21 cellular contexts compared by ENCODE assay signal in the genomic region with DNA sequence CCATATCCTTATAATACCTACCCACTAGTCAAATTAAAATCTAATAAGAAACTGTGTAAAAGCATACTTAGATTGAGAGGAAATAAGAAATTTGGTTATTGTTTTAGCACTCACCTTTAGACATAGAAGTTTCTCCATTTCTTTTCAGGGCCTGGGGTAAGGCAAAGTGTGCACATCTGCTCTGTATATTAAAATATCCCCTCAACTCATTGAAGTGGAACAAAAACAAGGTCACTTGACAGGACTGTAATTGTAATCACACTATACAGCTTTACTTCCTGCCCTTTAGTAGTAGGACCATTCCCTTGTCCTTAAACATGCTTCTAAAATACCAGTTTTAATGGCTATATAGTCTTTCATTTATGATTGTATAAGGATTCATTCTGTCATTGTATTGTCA. TPM values are rescaled to one million over a fixed set of nuclear protein-coding genes. Genes with fewer than 3 reads are reported as not detected.
A peak's percentile ranks its signal among the peaks of the same experiment; 100 is the strongest.
DNase-seq lines count a peak whose midpoint lies in the region; ATAC-seq and TF ChIP-seq lines count a peak whose summit lies in the region.
"Had no signal": no experiment of that assay in that cellular context is flagged by ENCODE, and none has a peak within 500 bp of the region (broad histone marks: within the 10 kb centered on the region; RNA-seq: fewer than 3 reads in every experiment).

No MANE protein-coding gene starts in this region.

- intact Hi-C loops in CD8-positive, alpha-beta T cell (cut with DNase I, micrococcal nuclease) = no loop called here

- peaks cover 7% of the 10 kb centered on the region; the same call in 1 of the 2 replicates for H3F3A ChIP-seq in SU-DHL-6 (ENCODE audit: insufficient read depth)

- peaks cover 78% of the 10 kb centered on the region for H3K4me1 ChIP-seq in CD8-positive, alpha-beta T cell (ENCODE audit: insufficient read depth, low read length)

- H3K9me3 Mint-ChIP-seq in T-helper 1 cell treated with Interleukin-12 subunit alpha and Interleukin-12 subunit beta and Interleukin-4 antibody, amounts not matched to agents 30 μg/mL and 1 μg/mL, for 36 hours = no peaks in the 10 kb centered on the region
- H3K9me3 Mint-ChIP-seq in CD8-positive, alpha-beta T cell = no peaks in the 10 kb centered on the region
- no peaks in the 10 kb centered on the region for H3K9me3 Mint-ChIP-seq in naive B cell
- H3K9me3 Mint-ChIP-seq: stimulated activated naive CD8-positive, alpha-beta T cell treated with anti-CD3 and anti-CD28 coated beads, Interleukin-15, Interleukin-2, amounts not matched to agents 100 ng/mL and 50 ng/mL, for 24 hours; type B pancreatic cell had no signal

- H3K9me3 ChIP-seq in CD8-positive, alpha-beta T cell (ENCODE audit: low read length) = no peaks in the 10 kb centered on the region
- no peaks in the 10 kb centered on the region for H3K9me3 ChIP-seq in SU-DHL-6 (ENCODE audit: insufficient read depth, low read length)
- H3K9me3 ChIP-seq: pancreas, right lobe of liver had no signal

- peak overlapping the region; percentile 33 for H3K4me3 Mint-ChIP-seq in T-helper 1 cell treated with Interleukin-12 subunit alpha and Interleukin-12 subunit beta and Interleukin-4 antibody, amounts not matched to agents 30 μg/mL and 1 μg/mL, for 36 hours
- H3K4me3 Mint-ChIP-seq in CD8-positive, alpha-beta T cell = peak overlapping the region; percentile 3
- peak overlapping the region in 5 of 8 donors; percentile 28 to 82 (median 62) for H3K4me3 Mint-ChIP-seq in naive B cell
- H3K4me3 Mint-ChIP-seq: type B pancreatic cell had no signal

- H3K9ac ChIP-seq in SU-DHL-6 (ENCODE audit: low read length) = no peak overlapping the region
- H3K9ac ChIP-seq: KMS-11 had no signal

- H3K4me1 Mint-ChIP-seq in T-helper 1 cell treated with Interleukin-12 subunit alpha and Interleukin-12 subunit beta and Interleukin-4 antibody, amounts not matched to agents 30 μg/mL and 1 μg/mL, for 36 hours (ENCODE audit: low read depth) = peaks cover 57% of the 10 kb centered on the region
- peaks cover 89% of the 10 kb centered on the region for H3K4me1 Mint-ChIP-seq in CD8-positive, alpha-beta T cell (ENCODE audit: low read depth)
- peaks cover 37 to 47% (median 41%) of the 10 kb centered on the region in 3 donors for H3K4me1 Mint-ChIP-seq in naive B cell

- no peak overlapping the region for H3K27ac ChIP-seq in CD8-positive, alpha-beta T cell (ENCODE audit: low read depth, low read length)
- peak overlapping the region; percentile 58 for H3K27ac ChIP-seq in SU-DHL-6 (ENCODE audit: low read depth, low read length)
- H3K27ac ChIP-seq: KMS-11, pancreas, right lobe of liver had no signal

- no peak for ATAC-seq in CD8-positive, alpha-beta T cell
- ATAC-seq in naive B cell (ENCODE audit: low read depth in 2 of 2) (peak; percentile 52 to 67), SK-N-SH treated with all-trans-retinoic acid at 6 μM for 48 hours (no peak)
- ATAC-seq: pancreas, right lobe of liver had no signal

- CTCF ChIA-PET in CD8-positive, alpha-beta T cell (lab: Charles Lee) = interaction anchor here (1.0 to 3.9 kb wide), 7 partner anchors 7 to 119 kb away, joined by 3 to 26 read pairs (median 4); a partner anchor contains a TSS

- no peaks in the 10 kb centered on the region for H3K27me3 Mint-ChIP-seq in T-helper 1 cell treated with Interleukin-12 subunit alpha and Interleukin-12 subunit beta and Interleukin-4 antibody, amounts not matched to agents 30 μg/mL and 1 μg/mL, for 36 hours (ENCODE audit: low read depth)
- H3K27me3 Mint-ChIP-seq in CD8-positive, alpha-beta T cell (ENCODE audit: low read depth) = no peaks in the 10 kb centered on the region
- H3K27me3 Mint-ChIP-seq in naive B cell = no peaks in the 10 kb centered on the region
- H3K27me3 Mint-ChIP-seq: stimulated activated naive CD8-positive, alpha-beta T cell treated with anti-CD3 and anti-CD28 coated beads, Interleukin-15, Interleukin-2, amounts not matched to agents 100 ng/mL and 50 ng/mL, for 24 hours; type B pancreatic cell had no signal

- POLR2A ChIA-PET in CD8-positive, alpha-beta T cell (lab: Charles Lee) = interaction anchor here (0.9 to 2.3 kb wide), 6 partner anchors 9 to 102 kb away, joined by 3 to 8 read pairs (median 5); a partner anchor contains a TSS

- no peak for DNase-seq in T-helper 1 cell
- DNase-seq in CD8-positive, alpha-beta T cell = no peak
- DNase-seq in naive B cell = no peak
- DNase-seq in NCI-H2107 (lab: John Stamatoyannopoulos, UW) = no peak
- no peak for DNase-seq in medulla oblongata (ENCODE audit: extremely low spot score)
- DNase-seq: activated CD4-positive, alpha-beta T cell treated with anti-CD3 and anti-CD28 coated beads, Interleukin-2, amount 50 U/mL, for 4 hours; activated T-cell treated with anti-CD3 and anti-CD28 coated beads, Interleukin-2, amount 50 U/mL, for 48 hours; caudate nucleus; effector CD8-positive, alpha-beta T cell; head of caudate nucleus; NCI-H1105; NCI-H2081 treated with DMSO at 0.1 percent for 48 hours; NCI-H526 treated with DMSO at 0.1 percent for 48 hours; pancreas; right lobe of liver had no signal

- no peaks in the 10 kb centered on the region for H3K9me2 ChIP-seq in SU-DHL-6 (replicated peaks; ENCODE audit: insufficient read depth, low read length)

- H3K4me2 ChIP-seq in SU-DHL-6 (ENCODE audit: low read depth, low read length, poor library complexity, severe bottlenecking) = peak overlapping the region; percentile 44

- H4K20me1 ChIP-seq in SU-DHL-6 (ENCODE audit: low read depth, low read length) = no peaks in the 10 kb centered on the region

- H3K27ac Mint-ChIP-seq in T-helper 1 cell treated with Interleukin-12 subunit alpha and Interleukin-12 subunit beta and Interleukin-4 antibody, amounts not matched to agents 30 μg/mL and 1 μg/mL, for 36 hours = peak overlapping the region; percentile 11
- peak overlapping the region; percentile 83 for H3K27ac Mint-ChIP-seq in CD8-positive, alpha-beta T cell
- peak overlapping the region in 5 of 6 donors; percentile 49 to 93 (median 73) for H3K27ac Mint-ChIP-seq in naive B cell
- H3K27ac Mint-ChIP-seq: stimulated activated naive CD8-positive, alpha-beta T cell treated with anti-CD3 and anti-CD28 coated beads, Interleukin-15, Interleukin-2, amounts not matched to agents 100 ng/mL and 50 ng/mL, for 24 hours; type B pancreatic cell had no signal

- H3K36me3 Mint-ChIP-seq in T-helper 1 cell treated with Interleukin-12 subunit alpha and Interleukin-12 subunit beta and Interleukin-4 antibody, amounts not matched to agents 30 μg/mL and 1 μg/mL, for 36 hours (ENCODE audit: low read depth) = peaks cover 38% of the 10 kb centered on the region
- H3K36me3 Mint-ChIP-seq in CD8-positive, alpha-beta T cell = no peaks in the 10 kb centered on the region
- no peaks in the 10 kb centered on the region for H3K36me3 Mint-ChIP-seq in naive B cell

- H3K79me2 ChIP-seq in SU-DHL-6 (ENCODE audit: insufficient read depth, low read length) = no peaks in the 10 kb centered on the region

- TF ChIP-seq CTCF in CD8-positive, alpha-beta T cell (IDR thresholded peaks at IDR 0.05) = no peak
- TF ChIP-seq CTCF in SU-DHL-6 (IDR thresholded peaks at IDR 0.05; ENCODE audit: insufficient read depth, low read length, poor library complexity, severe bottlenecking) = no peak

- no peak overlapping the region for H2AFZ ChIP-seq in SU-DHL-6 (ENCODE audit: low read depth, low read length, severe bottlenecking)

- no peaks in the 10 kb centered on the region for H3K27me3 ChIP-seq in CD8-positive, alpha-beta T cell (ENCODE audit: insufficient read depth, low read length)
- H3K27me3 ChIP-seq in SU-DHL-6 (ENCODE audit: low read length) = no peaks in the 10 kb centered on the region
- H3K27me3 ChIP-seq: pancreas, right lobe of liver had no signal

- no peaks in the 10 kb centered on the region for H3K36me3 ChIP-seq in CD8-positive, alpha-beta T cell (ENCODE audit: insufficient read depth, low read length)
- no peaks in the 10 kb centered on the region for H3K36me3 ChIP-seq in SU-DHL-6 (ENCODE audit: low read length)
- H3K36me3 ChIP-seq: pancreas, right lobe of liver had no signal

- no peak overlapping the region for H3K4me3 ChIP-seq in CD8-positive, alpha-beta T cell (ENCODE audit: low read depth, low read length)
- H3K4me3 ChIP-seq in SU-DHL-6 (ENCODE audit: insufficient read depth, low read length, poor library complexity, severe bottlenecking) = no peak overlapping the region
- H3K4me3 ChIP-seq: pancreas, right lobe of liver had no signal

TF ChIP-seq in SK-N-SH treated with all-trans-retinoic acid at 6 μM for 48 hours, 23 proteins besides CTCF, POLR2A, EP300 and RAD21:
- TF ChIP-seq PPARA (CRISPR knock-in tag; IDR thresholded peaks at IDR 0.05; ENCODE audit: borderline replicate concordance) (no peak), ZNF565 (CRISPR knock-in tag; conservative IDR thresholded peaks at IDR 0.05; ENCODE audit: low read depth) (no peak), GLIS3 (CRISPR knock-in tag; IDR thresholded peaks at IDR 0.05) (no peak)

RNA-seq across cellular contexts. Expression of a gene that starts 15.3 kb away (rescaled TPM):
- total RNA-seq in CD8-positive, alpha-beta T cell = 10 to 100 TPM; 24.2 to 25.8 TPM
- polyA plus RNA-seq in naive B cell (ENCODE audit: low read depth in 6 of 6) = 10 to 100 TPM in 4 of 6 donors, 1 to 10 TPM in 2; 6.6 to 14.6 (median 11.3) TPM

Comparison
In these comparisons a context has a peak if more than half of its experiments do, and no peak if none do; other contexts are left out.
1. H3K27ac Mint-ChIP-seq: peak in every context shown above with its lines; median percentile 83 in CD8-positive, alpha-beta T cell; 73 in naive B cell; 11 in T-helper 1 cell treated with Interleukin-12 subunit alpha and Interleukin-12 subunit beta and Interleukin-4 antibody, amounts not matched to agents 30 μg/mL and 1 μg/mL, for 36 hours.
2. H3K4me3 Mint-ChIP-seq: peak in every context shown above with its lines; median percentile 62 in naive B cell; 33 in T-helper 1 cell treated with Interleukin-12 subunit alpha and Interleukin-12 subunit beta and Interleukin-4 antibody, amounts not matched to agents 30 μg/mL and 1 μg/mL, for 36 hours; 3 in CD8-positive, alpha-beta T cell.
3. ATAC-seq: peak in naive B cell (2 of 2); none in CD8-positive, alpha-beta T cell (single experiment) and SK-N-SH treated with all-trans-retinoic acid at 6 μM for 48 hours (single experiment).